Comparison of ENCODE assay signal across 13 cellular contexts in the genomic region with DNA sequence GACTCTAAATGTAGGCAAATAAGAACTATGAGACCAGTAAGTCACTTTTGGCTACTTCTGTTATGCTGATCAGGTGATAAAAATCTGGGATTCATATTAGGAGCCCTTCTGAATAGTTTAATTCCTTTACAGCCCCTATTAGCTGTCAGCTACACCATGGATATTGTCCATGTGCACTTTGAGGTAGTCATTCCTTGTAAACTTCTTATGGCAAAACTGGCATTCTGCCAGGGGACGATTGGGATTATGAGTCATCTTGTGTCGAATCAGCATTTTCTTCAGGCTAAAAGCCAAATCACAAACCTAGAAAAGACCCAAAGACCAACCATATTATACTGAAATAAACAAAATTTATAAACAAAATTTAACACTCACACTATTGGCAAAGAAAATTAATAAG.
A peak's percentile ranks its signal among the peaks of the same experiment; 100 is the strongest.
DNase-seq lines count a peak whose midpoint lies in the region; ATAC-seq and TF ChIP-seq lines count a peak whose summit lies in the region.
"Had no signal": no experiment of that assay in that cellular context is flagged by ENCODE, and none has a peak within 500 bp of the region (broad histone marks: within the 10 kb centered on the region; RNA-seq: fewer than 3 reads in every experiment).

No MANE protein-coding gene starts in this region.

- no peaks in the 10 kb centered on the region for H3K27me3 ChIP-seq in BE2C
- H3K27me3 ChIP-seq: left lung had no signal

- H3K36me3 Mint-ChIP-seq in brain: no peaks in the 10 kb centered on the region
- H3K36me3 Mint-ChIP-seq in mesothelial cell of epicardium: no peaks in the 10 kb centered on the region
- no peaks in the 10 kb centered on the region for H3K36me3 Mint-ChIP-seq in activated CD4-positive, alpha-beta memory T cell treated with anti-CD3 and anti-CD28 coated beads for 36 hours
- H3K36me3 Mint-ChIP-seq: activated naive CD8-positive, alpha-beta T cell treated with anti-CD3 and anti-CD28 coated beads for 36 hours; CD4-positive, CD25-positive, alpha-beta regulatory T cell had no signal

- H3K36me3 ChIP-seq in BE2C: no peaks in the 10 kb centered on the region
- H3K36me3 ChIP-seq: left lung had no signal

- no peaks in the 10 kb centered on the region for H3K27me3 Mint-ChIP-seq in brain
- no peaks in the 10 kb centered on the region for H3K27me3 Mint-ChIP-seq in mesothelial cell of epicardium (ENCODE audit: low read depth)
- H3K27me3 Mint-ChIP-seq in activated CD4-positive, alpha-beta memory T cell treated with anti-CD3 and anti-CD28 coated beads for 36 hours: peaks cover 1% of the 10 kb centered on the region
- H3K27me3 Mint-ChIP-seq: activated naive CD8-positive, alpha-beta T cell treated with anti-CD3 and anti-CD28 coated beads for 36 hours had no signal

- H3K9me3 Mint-ChIP-seq in brain: no peaks in the 10 kb centered on the region
- no peaks in the 10 kb centered on the region for H3K9me3 Mint-ChIP-seq in mesothelial cell of epicardium
- no peaks in the 10 kb centered on the region for H3K9me3 Mint-ChIP-seq in activated CD4-positive, alpha-beta memory T cell treated with anti-CD3 and anti-CD28 coated beads for 36 hours
- H3K9me3 Mint-ChIP-seq: activated naive CD8-positive, alpha-beta T cell treated with anti-CD3 and anti-CD28 coated beads for 36 hours; CD4-positive, CD25-positive, alpha-beta regulatory T cell had no signal

- TF ChIP-seq CTCF in BE2C (IDR thresholded peaks at IDR 0.05; ENCODE audit: low read depth, low read length) (no peak), brain (conservative IDR thresholded peaks at IDR 0.05) (no peak), mesothelial cell of epicardium (IDR thresholded peaks at IDR 0.05; ENCODE audit: unreplicated experiment) (no peak), GM10248 (IDR thresholded peaks at IDR 0.05; ENCODE audit: control extremely low read depth, extremely low read depth, low read depth, missing control alignments) (no peak)

- no peak overlapping the region for H3K4me3 ChIP-seq in BE2C (ENCODE audit: low read depth, low read length)
- H3K4me3 ChIP-seq: left lung had no signal

- H3K4me1 Mint-ChIP-seq in brain (peaks cover 44% of the 10 kb centered on the region), mesothelial cell of epicardium (peaks cover 42% of the 10 kb centered on the region)
- H3K4me1 Mint-ChIP-seq in activated CD4-positive, alpha-beta memory T cell treated with anti-CD3 and anti-CD28 coated beads for 36 hours (ENCODE audit: low read depth): no peaks in the 10 kb centered on the region
- H3K4me1 Mint-ChIP-seq: activated naive CD8-positive, alpha-beta T cell treated with anti-CD3 and anti-CD28 coated beads for 36 hours; CD4-positive, CD25-positive, alpha-beta regulatory T cell had no signal

- intact Hi-C loops in activated CD4-positive, alpha-beta memory T cell treated with anti-CD3 and anti-CD28 coated beads for 36 hours (cut with micrococcal nuclease): no loop called here

- CTCF ChIA-PET in activated CD4-positive, alpha-beta memory T cell treated with anti-CD3 and anti-CD28 coated beads for 36 hours (lab: Charles Lee): no interaction called here
- CTCF ChIA-PET in GM10248 (lab: Yijun Ruan, JAX): interaction anchor here (0.9 to 1.1 kb wide), 2 partner anchors 9 to 10 kb away, joined by 3 read pairs; no protein-coding TSS in a partner anchor

- ATAC-seq in HG02884 (IDR thresholded peaks at IDR 0.05; ENCODE audit: unreplicated experiment) (no peak), GM19455 (IDR thresholded peaks at IDR 0.05; ENCODE audit: unreplicated experiment) (no peak)
- ATAC-seq: left lung had no signal

- H3K4me3 Mint-ChIP-seq in brain (peak overlapping the region in 1 of 5 experiments; percentile 32), mesothelial cell of epicardium (no peak overlapping the region)
- H3K4me3 Mint-ChIP-seq in activated CD4-positive, alpha-beta memory T cell treated with anti-CD3 and anti-CD28 coated beads for 36 hours: no peak overlapping the region
- H3K4me3 Mint-ChIP-seq: activated naive CD8-positive, alpha-beta T cell treated with anti-CD3 and anti-CD28 coated beads for 36 hours; CD4-positive, CD25-positive, alpha-beta regulatory T cell had no signal

- peak overlapping the region in 3 of 5 experiments; percentile 7 to 67 (median 65) for H3K27ac Mint-ChIP-seq in brain
- H3K27ac Mint-ChIP-seq in mesothelial cell of epicardium: peak overlapping the region; percentile 3
- no peak overlapping the region for H3K27ac Mint-ChIP-seq in activated CD4-positive, alpha-beta memory T cell treated with anti-CD3 and anti-CD28 coated beads for 36 hours
- H3K27ac Mint-ChIP-seq: activated naive CD8-positive, alpha-beta T cell treated with anti-CD3 and anti-CD28 coated beads for 36 hours; CD4-positive, CD25-positive, alpha-beta regulatory T cell had no signal

- DNase-seq in BE2C (peak; percentile 66), LHCN-M2 (ENCODE audit: low read depth) (peak; percentile 84), mesothelial cell of epicardium (ENCODE audit: low spot score in 2 of 2, unreplicated experiment in 2 of 2) (peak in 1 of 2 experiments; percentile 25), GM10248 (ENCODE audit: extremely low spot score) (no peak)
- no peak for DNase-seq in activated CD4-positive, alpha-beta memory T cell treated with anti-CD3 and anti-CD28 coated beads for 36 hours
- DNase-seq: activated CD4-positive, alpha-beta T cell treated with anti-CD3 and anti-CD28 coated beads, Interleukin-2, amount 50 U/mL, for 4 hours; activated naive CD8-positive, alpha-beta T cell treated with anti-CD3 and anti-CD28 coated beads for 36 hours; CD4-positive, CD25-positive, alpha-beta regulatory T cell; Karpas-422; left lung had no signal

- POLR2A ChIA-PET in activated CD4-positive, alpha-beta memory T cell treated with anti-CD3 and anti-CD28 coated beads for 36 hours (lab: Charles Lee): no interaction called here
- POLR2A ChIA-PET in GM10248 (lab: Yijun Ruan, JAX): no interaction called here

- peaks cover 20% of the 10 kb centered on the region for H3K4me1 ChIP-seq in BE2C
- H3K4me1 ChIP-seq: left lung had no signal

- no peaks in the 10 kb centered on the region for H3K9me3 ChIP-seq in BE2C
- H3K9me3 ChIP-seq: left lung had no signal

Comparison
In these comparisons a context has a peak if more than half of its experiments do, and no peak if none do; other contexts are left out.
1. DNase-seq: peak in BE2C (single experiment) and LHCN-M2 (single experiment); none in activated CD4-positive, alpha-beta memory T cell treated with anti-CD3 and anti-CD28 coated beads for 36 hours (single experiment) and GM10248 (single experiment).